ENCODE assay signal across 1 cellular context in genomic region chr17:63445065-63445464, GRCh38.
TF ChIP-seq lines count a peak whose summit lies in the region.

No MANE protein-coding gene starts in this region.

TF ChIP-seq in neural cell, 6 proteins besides CTCF, POLR2A, EP300 and RAD21 (continued from another document):
- no peak for TF ChIP-seq REST (IDR thresholded peaks at IDR 0.05; ENCODE audit: borderline replicate concordance)
- TF ChIP-seq MXI1 (conservative IDR thresholded peaks at IDR 0.05; ENCODE audit: poor library complexity, severe bottlenecking), result no peak
- no peak for TF ChIP-seq EZH2 (IDR thresholded peaks at IDR 0.05; ENCODE audit: borderline replicate concordance, insufficient read depth, low read length, poor library complexity, severe bottlenecking)
- no peak for TF ChIP-seq POLR2AphosphoS5 (IDR thresholded peaks at IDR 0.05)
- no peak for TF ChIP-seq SMC3 (conservative IDR thresholded peaks at IDR 0.05; ENCODE audit: poor library complexity)
